Comparison of ENCODE assay signal across 9 cellular contexts in genomic region chr7:76296743-76297740, GRCh38. TPM values are rescaled to one million over a fixed set of nuclear protein-coding genes. Genes with fewer than 3 reads are reported as not detected.
DNase-seq lines count a peak whose midpoint lies in the region; ATAC-seq and TF ChIP-seq lines count a peak whose summit lies in the region.
"Had no signal": no experiment of that assay in that cellular context is flagged by ENCODE, and none has a peak within 500 bp of the region (broad histone marks: within the 10 kb centered on the region; RNA-seq: fewer than 3 reads in every experiment).

No MANE protein-coding gene starts in this region.

- WGBS in GM23248 (ENCODE audit: low coverage in 1 of 2, low lambda C conversion rate in 2 of 2, missing lambda C conversion rate in 2 of 2), 2 experiments: 42 to 44% methylated on average over 22 of the region's 22 CpGs
- WGBS in adrenal gland, 4 donors: 62 to 70% (median 68%) methylated on average over 14 to 22 of the region's 22 CpGs

- H3K27me3 ChIP-seq in GM23248 (replicated peaks; ENCODE audit: insufficient read depth): no peaks in the 10 kb centered on the region
- no peaks in the 10 kb centered on the region for H3K27me3 ChIP-seq in adrenal gland
- no peaks in the 10 kb centered on the region for H3K27me3 ChIP-seq in skeletal muscle tissue (ENCODE audit: control insufficient read depth in 3 of 3, insufficient read depth in 3 of 3, low read length in 3 of 3)

- H3K27ac ChIP-seq in GM23248 (peak overlapping the region; percentile 94), adrenal gland (peak overlapping the region in 4 of 5 donors; percentile 23 to 100 (median 70)), skeletal muscle tissue (ENCODE audit: low read depth, low read length) (peak overlapping the region; percentile 97)
- H3K27ac ChIP-seq: WERI-Rb-1 had no signal

- H2AFZ ChIP-seq in GM23248: peak overlapping the region; percentile 74

- H3K27me3 Mint-ChIP-seq in CD14-positive monocyte (ENCODE audit: low read depth in 3 of 3): peaks cover 3 to 12% (median 10%) of the 10 kb centered on the region in 3 donors

- no peaks in the 10 kb centered on the region for H3K79me2 ChIP-seq in GM23248 (ENCODE audit: insufficient read depth)

- peaks cover 26% of the 10 kb centered on the region for H3K4me1 Mint-ChIP-seq in CD14-positive monocyte

- H3K4me3 ChIP-seq in GM23248 (peak overlapping the region; percentile 39), adrenal gland (no peak overlapping the region), skeletal muscle tissue (ENCODE audit: low read length in 3 of 3) (no peak overlapping the region)

- peak overlapping the region; percentile 79 for H3K9ac ChIP-seq in GM23248
- H3K9ac ChIP-seq in skeletal muscle tissue (ENCODE audit: low read depth in 1 of 3, low read length in 3 of 3): peak overlapping the region; percentile 30 to 35 (median 32)

- in situ Hi-C loops in GM23248 (cut with MboI): no loop called here

- intact Hi-C loops in adrenal gland (cut with DNase I): no loop called here
- intact Hi-C loops in left ventricle myocardium superior (cut with micrococcal nuclease): no loop called here
- intact Hi-C loops in CD14-positive monocyte (cut with micrococcal nuclease): no loop called here

- no peak for TF ChIP-seq POLR2A in adrenal gland (IDR thresholded peaks at IDR 0.05)

- no peaks in the 10 kb centered on the region for H3K36me3 Mint-ChIP-seq in CD14-positive monocyte

- peak; percentile 9 for ATAC-seq in left ventricle myocardium superior

- TF ChIP-seq CTCF in adrenal gland (IDR thresholded peaks at IDR 0.05) (no peak), CD14-positive monocyte (IDR thresholded peaks at IDR 0.05) (no peak)

- H3K4me3 Mint-ChIP-seq in CD14-positive monocyte: no peak overlapping the region

- H3K4me2 ChIP-seq in GM23248 (ENCODE audit: unreplicated experiment): peak overlapping the region; percentile 44

- H3F3A ChIP-seq in GM23248 (ENCODE audit: insufficient read depth): peaks cover 44% of the 10 kb centered on the region

- no peaks in the 10 kb centered on the region for H3K9me3 ChIP-seq in GM23248 (ENCODE audit: low read depth)
- H3K9me3 ChIP-seq in adrenal gland (replicated peaks in 1 of 3): no peaks in the 10 kb centered on the region
- H3K9me3 ChIP-seq in skeletal muscle tissue (ENCODE audit: control insufficient read depth in 3 of 3, low read length in 3 of 3): no peaks in the 10 kb centered on the region

- no peaks in the 10 kb centered on the region for H3K36me3 ChIP-seq in GM23248 (ENCODE audit: low read depth)
- no peaks in the 10 kb centered on the region for H3K36me3 ChIP-seq in adrenal gland (replicated peaks in 1 of 2)
- H3K36me3 ChIP-seq in skeletal muscle tissue (ENCODE audit: control insufficient read depth in 3 of 3, insufficient read depth in 3 of 3, low read length in 3 of 3): no peaks in the 10 kb centered on the region
- H3K36me3 ChIP-seq: WERI-Rb-1 had no signal

- H3K9me2 ChIP-seq in GM23248 (ENCODE audit: insufficient read depth): no peaks in the 10 kb centered on the region

- DNase-seq in GM23248 (peak; percentile 95), adrenal gland (peak in 3 of 7 donors; percentile 73 to 77 (median 76)), left ventricle myocardium superior (no peak), CD14-positive monocyte (ENCODE audit: low spot score) (no peak), NCI-H1105 (lab: John Stamatoyannopoulos, UW) (no peak), T-helper 2 cell (no peak), cerebellar cortex (ENCODE audit: low spot score) (no peak)
- DNase-seq: WERI-Rb-1 had no signal

- H3K27ac Mint-ChIP-seq in CD14-positive monocyte: peak overlapping the region in 1 of 7 donors; percentile 60

- no peaks in the 10 kb centered on the region for H4K20me1 ChIP-seq in GM23248 (ENCODE audit: insufficient read depth)

- peaks cover 0 to 3% (median 0%) of the 10 kb centered on the region in 7 donors for H3K9me3 Mint-ChIP-seq in CD14-positive monocyte

- H3K4me1 ChIP-seq in GM23248 (ENCODE audit: insufficient read depth): peaks cover 46% of the 10 kb centered on the region
- H3K4me1 ChIP-seq in adrenal gland (replicated peaks in 1 of 2): peaks cover 19 to 47% of the 10 kb centered on the region in 2 donors
- peaks cover 33 to 55% (median 41%) of the 10 kb centered on the region in 3 donors for H3K4me1 ChIP-seq in skeletal muscle tissue (ENCODE audit: control insufficient read depth in 3 of 3, insufficient read depth in 3 of 3, low read length in 3 of 3)

RNA-seq across cellular contexts. Expression of gene HSPB1, which starts 5.4 kb away (rescaled TPM):
- 79.5 and 96.5 TPM in 2 replicates for total RNA-seq in GM23248 (2014; rRNA removed; shearing (Covaris generic))
- polyA plus RNA-seq in GM23248 (2016; fragmentation: Nextera tagmentation; extraction: Ambion mirVana) (1,542 and 1,564 TPM in 2 replicates), adrenal gland (1,000 to 10,000 TPM in 2 of 3 donors, 10 to 100 TPM in 1; 83.3 to 2,276 (median 1,235) TPM), CD14-positive monocyte (1 to 10 TPM; 8.3 to 8.9 TPM)
- total RNA-seq in adrenal gland (1,000 to 10,000 TPM in 1 of 8 donors, 100 to 1,000 TPM in 7; 184 to 1,192 (median 768) TPM), left ventricle myocardium superior (2,442 TPM), skeletal muscle tissue (80.4 TPM)
